Comparison of ENCODE assay signal across 1 cellular context in genomic region chr20:38112943-38113294, GRCh38.
A peak's percentile ranks its signal among the peaks of the same experiment; 100 is the strongest.
TF ChIP-seq lines count a peak whose summit lies in the region.

No MANE protein-coding gene starts in this region.

TF ChIP-seq in HepG2, 621 proteins besides CTCF, POLR2A, EP300 and RAD21 (continued from another document):
- TF ChIP-seq ZNF280B (CRISPR knock-in tag; IDR thresholded peaks at IDR 0.05; ENCODE audit: borderline replicate concordance) (peak; percentile 9; the same call in 1 of the 2 replicates), ZNF253 (CRISPR knock-in tag; IDR thresholded peaks at IDR 0.05; ENCODE audit: borderline replicate concordance) (peak; percentile 45; the same call in 1 of the 2 replicates), ZNF704 (CRISPR knock-in tag; IDR thresholded peaks at IDR 0.05; ENCODE audit: borderline replicate concordance) (0 out of 2 replicates have a peak, but pooled peaks have one; percentile 22)
